10 cellular contexts compared by ENCODE assay signal in the genomic region with DNA sequence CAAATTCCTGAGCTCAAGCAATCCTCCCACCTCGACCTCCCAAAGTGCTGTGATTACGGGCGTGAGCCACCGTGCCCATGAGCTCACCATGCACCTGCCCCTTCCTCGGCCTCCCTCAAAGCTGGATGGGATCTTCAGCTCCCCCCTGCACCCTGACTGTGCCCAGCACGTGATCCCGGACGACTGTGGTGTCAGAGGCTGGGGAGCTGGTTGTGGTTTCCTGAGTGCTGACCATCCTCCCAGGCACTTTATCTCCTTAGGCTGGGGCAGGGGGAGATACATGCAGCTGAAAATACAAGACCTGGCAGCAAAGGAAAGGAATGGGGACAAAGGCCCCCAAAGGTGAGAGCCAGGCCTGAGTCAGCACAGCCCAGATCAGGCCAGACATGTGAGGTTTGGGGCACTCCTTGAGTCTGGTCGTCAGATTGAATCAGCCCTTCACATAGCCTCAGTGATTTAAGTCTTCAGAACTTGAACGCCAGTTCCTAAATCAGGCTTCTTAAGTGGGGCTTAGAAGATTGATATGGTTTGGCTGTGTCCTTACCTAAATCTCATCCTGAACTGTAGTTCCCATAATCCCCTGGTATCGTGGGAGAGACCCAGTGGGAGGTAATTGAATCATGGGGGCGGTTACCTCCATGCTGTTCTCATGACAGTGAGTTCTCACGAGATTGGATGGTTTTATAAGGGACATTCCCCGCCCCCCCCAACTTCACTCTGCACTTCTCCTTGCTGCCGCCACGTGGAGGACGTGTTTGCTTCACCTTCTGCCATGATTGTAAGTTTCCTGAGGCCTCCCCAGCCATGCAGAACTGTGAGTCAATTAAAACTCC. TPM values are rescaled to one million over a fixed set of nuclear protein-coding genes. Genes with fewer than 3 reads are reported as not detected.
DNase-seq lines count a peak whose midpoint lies in the region; ATAC-seq and TF ChIP-seq lines count a peak whose summit lies in the region.
"Had no signal": no experiment of that assay in that cellular context is flagged by ENCODE, and none has a peak within 500 bp of the region (broad histone marks: within the 10 kb centered on the region; RNA-seq: fewer than 3 reads in every experiment).

No MANE protein-coding gene starts in this region.

- DNase-seq in COLO668 (lab: John Stamatoyannopoulos, UW; ENCODE audit: unreplicated experiment) (peak; percentile 6), epithelial cell of esophagus (ENCODE audit: low read depth) (peak; percentile 74), endothelial cell (ENCODE audit: low spot score) (no peak)
- peak; percentile 65 for DNase-seq in stimulated activated CD8-positive, alpha-beta memory T cell treated with anti-CD3 and anti-CD28 coated beads, Interleukin-4, amount 100 ng/mL, for 48 hours

- no peak overlapping the region for H3K4me3 ChIP-seq in epithelial cell of esophagus (ENCODE audit: low read length)
- H3K4me3 ChIP-seq: heart right ventricle, tibial nerve had no signal

- ATAC-seq in HG02852 (IDR thresholded peaks at IDR 0.05; ENCODE audit: unreplicated experiment) = peak; percentile 37
- ATAC-seq in GM21528 (IDR thresholded peaks at IDR 0.05; ENCODE audit: low FRiP score, unreplicated experiment) = no peak
- no peak for ATAC-seq in HG03469 (IDR thresholded peaks at IDR 0.05; ENCODE audit: unreplicated experiment)

- no peaks in the 10 kb centered on the region for H3K9me3 Mint-ChIP-seq in T-helper 1 cell treated with Interleukin-12 subunit alpha and Interleukin-12 subunit beta and Interleukin-4 antibody, amounts not matched to agents 30 μg/mL and 1 μg/mL, for 36 hours
- H3K9me3 Mint-ChIP-seq in endothelial cell (ENCODE audit: unreplicated experiment) = no peaks in the 10 kb centered on the region

- peaks cover 12% of the 10 kb centered on the region for H3K4me1 Mint-ChIP-seq in T-helper 1 cell treated with Interleukin-12 subunit alpha and Interleukin-12 subunit beta and Interleukin-4 antibody, amounts not matched to agents 30 μg/mL and 1 μg/mL, for 36 hours (ENCODE audit: low read depth)
- H3K4me1 Mint-ChIP-seq in endothelial cell (ENCODE audit: unreplicated experiment) = peaks cover 27% of the 10 kb centered on the region

- no peak for TF ChIP-seq CTCF in epithelial cell of esophagus (IDR thresholded peaks at IDR 0.05; ENCODE audit: insufficient read depth, low read depth, low read length, missing control alignments)
- TF ChIP-seq CTCF in endothelial cell (IDR thresholded peaks at IDR 0.05; ENCODE audit: unreplicated experiment) = no peak

- H3K27me3 Mint-ChIP-seq in T-helper 1 cell treated with Interleukin-12 subunit alpha and Interleukin-12 subunit beta and Interleukin-4 antibody, amounts not matched to agents 30 μg/mL and 1 μg/mL, for 36 hours (ENCODE audit: low read depth) = no peaks in the 10 kb centered on the region
- peaks cover 8% of the 10 kb centered on the region for H3K27me3 Mint-ChIP-seq in endothelial cell (ENCODE audit: unreplicated experiment)

- peak overlapping the region; percentile 43 for H3K27ac Mint-ChIP-seq in T-helper 1 cell treated with Interleukin-12 subunit alpha and Interleukin-12 subunit beta and Interleukin-4 antibody, amounts not matched to agents 30 μg/mL and 1 μg/mL, for 36 hours
- no peak overlapping the region for H3K27ac Mint-ChIP-seq in endothelial cell (ENCODE audit: unreplicated experiment)

- peaks cover 2% of the 10 kb centered on the region for H3K36me3 Mint-ChIP-seq in T-helper 1 cell treated with Interleukin-12 subunit alpha and Interleukin-12 subunit beta and Interleukin-4 antibody, amounts not matched to agents 30 μg/mL and 1 μg/mL, for 36 hours (ENCODE audit: low read depth)
- H3K36me3 Mint-ChIP-seq in endothelial cell (ENCODE audit: low read depth, unreplicated experiment) = peaks cover 8% of the 10 kb centered on the region

- H3K4me3 Mint-ChIP-seq in T-helper 1 cell treated with Interleukin-12 subunit alpha and Interleukin-12 subunit beta and Interleukin-4 antibody, amounts not matched to agents 30 μg/mL and 1 μg/mL, for 36 hours = no peak overlapping the region
- H3K4me3 Mint-ChIP-seq in endothelial cell (ENCODE audit: unreplicated experiment) = no peak overlapping the region

RNA-seq across cellular contexts. Expression of gene PRKCD, which starts 35.8 kb away (rescaled TPM):
- 9.9 TPM for total RNA-seq in endothelial cell (ENCODE audit: unreplicated experiment)

RNA-seq across cellular contexts. Expression of gene TKT, which starts 59.0 kb away (rescaled TPM):
- 305 TPM for total RNA-seq in endothelial cell (ENCODE audit: unreplicated experiment)
